Comparison of ENCODE assay signal across 8 cellular contexts in the genomic region with DNA sequence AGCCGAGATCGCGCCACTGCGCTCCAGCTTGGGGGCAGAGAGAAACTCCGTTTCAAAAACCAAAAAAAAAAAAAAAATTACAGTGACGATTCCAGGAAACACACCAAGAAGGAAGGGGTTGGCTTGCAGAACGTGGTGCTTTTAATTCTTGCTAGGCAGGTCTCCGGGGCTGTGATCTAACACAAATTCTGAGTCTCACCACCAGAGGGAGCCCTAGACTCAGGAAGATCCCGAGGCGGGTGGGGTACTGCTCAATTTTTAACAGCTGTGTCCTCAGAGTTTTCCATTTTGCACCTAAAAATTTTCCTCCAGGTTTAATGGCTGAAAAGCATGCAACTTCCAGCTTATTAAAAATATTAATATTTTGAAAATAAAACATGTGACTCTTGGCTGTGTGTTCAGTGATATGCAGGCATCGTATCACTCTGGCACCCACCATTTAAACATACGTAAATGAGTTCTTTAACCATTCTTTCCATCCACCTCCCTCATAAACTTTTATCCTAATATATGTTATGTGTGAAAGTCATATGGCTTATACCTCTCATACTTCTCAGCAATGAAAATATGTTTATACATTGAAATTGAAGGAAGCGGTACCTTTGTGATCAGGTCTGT. TPM values are rescaled to one million over a fixed set of nuclear protein-coding genes. Genes with fewer than 3 reads are reported as not detected.
A peak's percentile ranks its signal among the peaks of the same experiment; 100 is the strongest.
DNase-seq lines count a peak whose midpoint lies in the region; ATAC-seq and TF ChIP-seq lines count a peak whose summit lies in the region.

No MANE protein-coding gene starts in this region.

- H3K36me3 Mint-ChIP-seq in CD4-positive, CD25-positive, alpha-beta regulatory T cell = peaks cover 3% of the 10 kb centered on the region
- no peaks in the 10 kb centered on the region for H3K36me3 Mint-ChIP-seq in MCF 10A (ENCODE audit: insufficient read depth, unreplicated experiment)

- TF ChIP-seq CTCF in VCaP (conservative IDR thresholded peaks at IDR 0.05) (peak; percentile 94), MCF 10A (IDR thresholded peaks at IDR 0.05; ENCODE audit: unreplicated experiment) (peak; percentile 72)

- H3K4me1 ChIP-seq in CD4-positive, CD25-positive, alpha-beta regulatory T cell (ENCODE audit: control insufficient read depth, insufficient read depth, low read length, poor library complexity, severe bottlenecking) = peaks cover 4% of the 10 kb centered on the region

- POLR2A ChIA-PET in MCF 10A (lab: Yijun Ruan, JAX) = interaction anchor here (0.6 kb wide), 1 partner anchor 26 kb away, joined by 3 read pairs; a partner anchor contains a TSS

- peak; percentile 88 to 92 for ATAC-seq in CD4-positive, CD25-positive, alpha-beta regulatory T cell (ENCODE audit: low read depth in 2 of 2)
- peak; percentile 82 for ATAC-seq in GM21529 (IDR thresholded peaks at IDR 0.05; ENCODE audit: unreplicated experiment)
- no peak for ATAC-seq in HG02870 (IDR thresholded peaks at IDR 0.05; ENCODE audit: unreplicated experiment)

- H3K4me3 ChIP-seq in CD4-positive, CD25-positive, alpha-beta regulatory T cell (ENCODE audit: low read depth, low read length) = no peak overlapping the region

- H3K27ac Mint-ChIP-seq in CD4-positive, CD25-positive, alpha-beta regulatory T cell = peak overlapping the region in 1 of 3 donors; percentile 85
- H3K27ac Mint-ChIP-seq in MCF 10A (ENCODE audit: low read depth, unreplicated experiment) = no peak overlapping the region

- peaks cover 10 to 20% of the 10 kb centered on the region in 2 experiments for H3K9me3 ChIP-seq in CD4-positive, CD25-positive, alpha-beta regulatory T cell (ENCODE audit: control insufficient read depth in 2 of 2, low read length in 2 of 2)

- peaks cover 1% of the 10 kb centered on the region for H3K27me3 ChIP-seq in CD4-positive, CD25-positive, alpha-beta regulatory T cell (ENCODE audit: control insufficient read depth, insufficient read depth, low read length)

- peaks cover 2 to 7% (median 5%) of the 10 kb centered on the region in 4 donors for H3K4me1 Mint-ChIP-seq in CD4-positive, CD25-positive, alpha-beta regulatory T cell
- H3K4me1 Mint-ChIP-seq in MCF 10A (ENCODE audit: insufficient read depth, unreplicated experiment) = no peaks in the 10 kb centered on the region

- intact Hi-C loops in MCF 10A (cut with micrococcal nuclease) = loop anchor here (1.0 to 2.0 kb wide), 3 partner anchors 35 to 444 kb away; no protein-coding TSS in a partner anchor

- H3K27ac ChIP-seq in CD4-positive, CD25-positive, alpha-beta regulatory T cell (ENCODE audit: insufficient read depth, low read length, poor library complexity, severe bottlenecking) = no peak overlapping the region
- no peak overlapping the region for H3K27ac ChIP-seq in VCaP

- H3K9me3 Mint-ChIP-seq in CD4-positive, CD25-positive, alpha-beta regulatory T cell = peaks cover 0 to 17% (median 8%) of the 10 kb centered on the region in 7 donors
- H3K9me3 Mint-ChIP-seq in MCF 10A (ENCODE audit: unreplicated experiment) = peaks cover 9% of the 10 kb centered on the region

- CTCF ChIA-PET in MCF 10A (lab: Yijun Ruan, JAX) = interaction anchor here (0.6 to 8.8 kb wide), 50 partner anchors 10 to 1639 kb away, joined by 3 to 240 read pairs (median 4); a partner anchor contains a TSS

- no peaks in the 10 kb centered on the region for H3K36me3 ChIP-seq in CD4-positive, CD25-positive, alpha-beta regulatory T cell (ENCODE audit: control insufficient read depth, insufficient read depth, low read length)

- BruUV-seq in MCF 10A (replicated peaks; lab: Mats Ljungman, UMichigan) = no TSS peak

- DNase-seq in CD4-positive, CD25-positive, alpha-beta regulatory T cell = peak; percentile 68 to 85 (median 80)
- peak; percentile 40 for DNase-seq in NCI-H2029 (lab: John Stamatoyannopoulos, UW)
- peak; percentile 65 for DNase-seq in MCF 10A (ENCODE audit: unreplicated experiment)
- peak; percentile 53 for DNase-seq in iris pigment epithelial cell (ENCODE audit: low read depth)
- DNase-seq in stimulated activated CD4-positive, alpha-beta T cell treated with anti-CD3 and anti-CD28 coated beads, Interleukin-1b, Interleukin-23, amount 100 ng/mL, for 24 hours (ENCODE audit: low read depth in 4 of 4, low spot score in 1 of 4) = peak; percentile 55 to 75 (median 64)

- H3K27me3 Mint-ChIP-seq in CD4-positive, CD25-positive, alpha-beta regulatory T cell = no peaks in the 10 kb centered on the region
- no peaks in the 10 kb centered on the region for H3K27me3 Mint-ChIP-seq in MCF 10A (ENCODE audit: insufficient read depth, unreplicated experiment)

- peak overlapping the region in 1 of 4 donors; percentile 78 for H3K4me3 Mint-ChIP-seq in CD4-positive, CD25-positive, alpha-beta regulatory T cell
- no peak overlapping the region for H3K4me3 Mint-ChIP-seq in MCF 10A (ENCODE audit: unreplicated experiment)

RNA-seq across cellular contexts. Expression of a gene that starts 26.5 kb away (rescaled TPM):
- 65.2 TPM for total RNA-seq in CD4-positive, CD25-positive, alpha-beta regulatory T cell
- 10 to 100 TPM; 51.0 to 65.0 (median 52.8) TPM for polyA plus RNA-seq in CD4-positive, CD25-positive, alpha-beta regulatory T cell
- total RNA-seq in MCF 10A (2022) = 53.3 and 59.6 TPM in 2 replicates
